In genomic region chr17:79160980-79161621, GRCh38 we compare ENCODE assay signal across 10 cellular contexts.
DNase-seq lines count a peak whose midpoint lies in the region; ATAC-seq lines count a peak whose summit lies in the region.
"Had no signal": no experiment of that assay in that cellular context is flagged by ENCODE, and none has a peak within 500 bp of the region (broad histone marks: within the 10 kb centered on the region; RNA-seq: fewer than 3 reads in every experiment).

No MANE protein-coding gene starts in this region.

- H3K36me3 ChIP-seq in neuronal stem cell (replicated peaks in 1 of 2; ENCODE audit: control insufficient read depth in 2 of 2, insufficient read depth in 2 of 2, low read length in 2 of 2) = no peaks in the 10 kb centered on the region

- WGBS in neuronal stem cell (ENCODE audit: extremely low coverage in 2 of 2, insufficient read length in 2 of 2, insufficient replicate concordance in 1 of 2), 2 donors = no CpG with 5 or more reads among the region's 14 CpGs

- no peaks in the 10 kb centered on the region for H3K27me3 Mint-ChIP-seq in activated CD4-positive, alpha-beta T cell treated with anti-CD3 and anti-CD28 coated beads for 36 hours
- peaks cover 4% of the 10 kb centered on the region for H3K27me3 Mint-ChIP-seq in activated T-helper 17 cell treated with anti-CD3 and anti-CD28 coated beads, Interleukin-2, amount 50 U/mL, for 72 hours

- peaks cover 0 to 70% (median 0%) of the 10 kb centered on the region in 3 experiments for H3K27me3 ChIP-seq in neuronal stem cell (ENCODE audit: control insufficient read depth in 3 of 3, insufficient read depth in 3 of 3, low read depth in 1 of 3, low read length in 3 of 3)

- H2AFZ ChIP-seq in neuronal stem cell (ENCODE audit: low read length) = peak overlapping the region; percentile 53

- no peak overlapping the region for H3K27ac ChIP-seq in neuronal stem cell (replicated peaks; ENCODE audit: low read length)

- H3K9me3 Mint-ChIP-seq in activated CD4-positive, alpha-beta T cell treated with anti-CD3 and anti-CD28 coated beads for 36 hours (ENCODE audit: low read depth) = no peaks in the 10 kb centered on the region
- H3K9me3 Mint-ChIP-seq in activated T-helper 17 cell treated with anti-CD3 and anti-CD28 coated beads, Interleukin-2, amount 50 U/mL, for 72 hours = no peaks in the 10 kb centered on the region

- H3K27ac Mint-ChIP-seq in activated CD4-positive, alpha-beta T cell treated with anti-CD3 and anti-CD28 coated beads for 36 hours = peak overlapping the region; percentile 51
- no peak overlapping the region for H3K27ac Mint-ChIP-seq in activated T-helper 17 cell treated with anti-CD3 and anti-CD28 coated beads, Interleukin-2, amount 50 U/mL, for 72 hours

- H2AK5ac ChIP-seq in neuronal stem cell (ENCODE audit: low read depth, low read length) = no peak overlapping the region

- no peak overlapping the region for H3K4me3 Mint-ChIP-seq in activated CD4-positive, alpha-beta T cell treated with anti-CD3 and anti-CD28 coated beads for 36 hours
- no peak overlapping the region for H3K4me3 Mint-ChIP-seq in activated T-helper 17 cell treated with anti-CD3 and anti-CD28 coated beads, Interleukin-2, amount 50 U/mL, for 72 hours

- H3K4me3 ChIP-seq in Jurkat, Clone E6-1 (ENCODE audit: low read length) = no peak overlapping the region
- no peak overlapping the region for H3K4me3 ChIP-seq in neuronal stem cell (ENCODE audit: low read length in 2 of 2)

- peak; percentile 85 for ATAC-seq in activated CD4-positive, alpha-beta T cell treated with anti-CD3 and anti-CD28 coated beads for 36 hours
- peak; percentile 55 for ATAC-seq in activated T-helper 17 cell treated with anti-CD3 and anti-CD28 coated beads, Interleukin-2, amount 50 U/mL, for 72 hours (replicated peaks)
- no peak for ATAC-seq in HG03565 (IDR thresholded peaks at IDR 0.05; ENCODE audit: unreplicated experiment)

- H3K36me3 Mint-ChIP-seq in activated CD4-positive, alpha-beta T cell treated with anti-CD3 and anti-CD28 coated beads for 36 hours (ENCODE audit: low read depth) = no peaks in the 10 kb centered on the region
- H3K36me3 Mint-ChIP-seq in activated T-helper 17 cell treated with anti-CD3 and anti-CD28 coated beads, Interleukin-2, amount 50 U/mL, for 72 hours (ENCODE audit: low read depth) = no peaks in the 10 kb centered on the region

- no peak overlapping the region for H2BK15ac ChIP-seq in neuronal stem cell (ENCODE audit: low read length)

- H2BK5ac ChIP-seq in neuronal stem cell (ENCODE audit: low read length) = no peak overlapping the region

- no peak overlapping the region for H3K23ac ChIP-seq in neuronal stem cell (ENCODE audit: low read depth, low read length, poor library complexity)

- no peak overlapping the region for H2BK120ac ChIP-seq in neuronal stem cell (ENCODE audit: low read depth, low read length)

- H4K91ac ChIP-seq in neuronal stem cell (ENCODE audit: low read depth, low read length, poor library complexity) = no peak overlapping the region

- POLR2A ChIA-PET in activated CD4-positive, alpha-beta T cell treated with anti-CD3 and anti-CD28 coated beads for 36 hours (lab: Charles Lee) = no interaction called here

- no peak overlapping the region for H4K8ac ChIP-seq in neuronal stem cell (ENCODE audit: low read depth, low read length)

- H3K4me2 ChIP-seq in neuronal stem cell (ENCODE audit: insufficient read depth, low read length, poor library complexity, severe bottlenecking) = no peak overlapping the region

- no peaks in the 10 kb centered on the region for H3K79me1 ChIP-seq in neuronal stem cell (ENCODE audit: low read depth, low read length)

- H3K14ac ChIP-seq in neuronal stem cell (ENCODE audit: low read length) = no peak overlapping the region

- H3K9me3 ChIP-seq in neuronal stem cell (replicated peaks in 1 of 2; ENCODE audit: control insufficient read depth in 2 of 2, insufficient read depth in 1 of 2, low read depth in 1 of 2, low read length in 2 of 2) = no peaks in the 10 kb centered on the region

- no peak overlapping the region for H3K4ac ChIP-seq in neuronal stem cell (ENCODE audit: low read length)

- CTCF ChIA-PET in activated CD4-positive, alpha-beta T cell treated with anti-CD3 and anti-CD28 coated beads for 36 hours (lab: Charles Lee) = no interaction called here

- DNase-seq in activated CD4-positive, alpha-beta T cell treated with anti-CD3 and anti-CD28 coated beads for 36 hours = peak; percentile 58
- no peak for DNase-seq in activated CD4-positive, alpha-beta T cell treated with anti-CD3 and anti-CD28 coated beads for 1 hour
- DNase-seq in Jurkat, Clone E6-1 (ENCODE audit: low read depth, low spot score) = peak; percentile 47
- DNase-seq in neuronal stem cell (ENCODE audit: low spot score) (no peak), SW 1271 (lab: John Stamatoyannopoulos, UW) (no peak), DMS114 treated with DMSO at 0.1 percent for 48 hours (lab: John Stamatoyannopoulos, UW; ENCODE audit: unreplicated experiment) (no peak)
- DNase-seq: NCI-H2171 treated with DMSO at 0.1 percent for 48 hours, posterior cingulate gyrus had no signal

- H3K4me1 Mint-ChIP-seq in activated CD4-positive, alpha-beta T cell treated with anti-CD3 and anti-CD28 coated beads for 36 hours = peaks cover 3% of the 10 kb centered on the region
- H3K4me1 Mint-ChIP-seq in activated T-helper 17 cell treated with anti-CD3 and anti-CD28 coated beads, Interleukin-2, amount 50 U/mL, for 72 hours = no peaks in the 10 kb centered on the region

- peaks cover 0 to 9% of the 10 kb centered on the region in 2 donors for H3K4me1 ChIP-seq in neuronal stem cell (ENCODE audit: control insufficient read depth in 2 of 2, insufficient read depth in 1 of 2, low read depth in 1 of 2, low read length in 2 of 2)

- no peak overlapping the region for H3K9ac ChIP-seq in neuronal stem cell (ENCODE audit: low read depth, low read length, poor library complexity)

- peak overlapping the region; percentile 48 for H3K18ac ChIP-seq in neuronal stem cell (ENCODE audit: low read length)

- intact Hi-C loops in activated CD4-positive, alpha-beta T cell treated with anti-CD3 and anti-CD28 coated beads for 36 hours (cut with DNase I, micrococcal nuclease) = no loop called here

- H2BK12ac ChIP-seq in neuronal stem cell (ENCODE audit: low read length) = no peak overlapping the region

Comparison
In these comparisons a context has a peak if more than half of its experiments do, and no peak if none do; other contexts are left out.
1. DNase-seq: peak in activated CD4-positive, alpha-beta T cell treated with anti-CD3 and anti-CD28 coated beads for 36 hours (single experiment) and Jurkat, Clone E6-1 (single experiment); none in activated CD4-positive, alpha-beta T cell treated with anti-CD3 and anti-CD28 coated beads for 1 hour (single experiment), neuronal stem cell (single experiment), SW 1271 (0 of 2) and DMS114 treated with DMSO at 0.1 percent for 48 hours (single experiment).